Comparison of ENCODE assay signal across 12 cellular contexts in genomic region chr6:32047084-32047478, GRCh38. TPM values are rescaled to one million over a fixed set of nuclear protein-coding genes. Genes with fewer than 3 reads are reported as not detected.
DNase-seq lines count a peak whose midpoint lies in the region; FAIRE-seq and TF ChIP-seq lines count a peak whose summit lies in the region.
"Had no signal": no experiment of that assay in that cellular context is flagged by ENCODE, and none has a peak within 500 bp of the region (broad histone marks: within the 10 kb centered on the region; RNA-seq: fewer than 3 reads in every experiment).

No MANE protein-coding gene starts in this region.

- no peak overlapping the region for H2BK5ac ChIP-seq in H9 (ENCODE audit: insufficient read length, low read length)

- whole genome bisulfite sequencing in H9 (ENCODE audit: extremely low coverage, insufficient read length, low lambda C conversion rate): no CpG with 5 or more reads among the region's 11 CpGs

- no peak overlapping the region for H4K91ac ChIP-seq in H9 (ENCODE audit: insufficient read length, low read depth, low read length)

- no peak overlapping the region for H3K4ac ChIP-seq in H9 (ENCODE audit: low read depth, low read length)

- no peak overlapping the region for H3K27ac Mint-ChIP-seq in H9
- peak overlapping the region; percentile 36 for H3K27ac Mint-ChIP-seq in chondrocyte (ENCODE audit: unreplicated experiment)
- H3K27ac Mint-ChIP-seq: activated naive CD4-positive, alpha-beta T cell treated with anti-CD3 and anti-CD28 coated beads for 36 hours had no signal

- no peak overlapping the region for H3K4me2 ChIP-seq in H9 (ENCODE audit: insufficient read depth, insufficient read length, low read length)

- no peak overlapping the region for H4K5ac ChIP-seq in H9 (ENCODE audit: insufficient read length, low read depth, low read length)

- H3K36me3 ChIP-seq in kidney (ENCODE audit: control insufficient read depth in 1 of 2, insufficient read depth in 2 of 2, low read length in 2 of 2) (no peaks in the 10 kb centered on the region), stomach smooth muscle (ENCODE audit: control insufficient read depth in 2 of 2, insufficient read depth in 2 of 2, low read length in 2 of 2) (peaks cover 2 to 4% of the 10 kb centered on the region in 2 donors)

- H2BK12ac ChIP-seq in H9 (ENCODE audit: insufficient read length, low read depth, low read length): no peak overlapping the region

- H3K9me3 ChIP-seq in H9 (ENCODE audit: control insufficient read depth, low read depth, low read length): no peaks in the 10 kb centered on the region
- no peaks in the 10 kb centered on the region for H3K9me3 ChIP-seq in kidney (ENCODE audit: control insufficient read depth in 1 of 2, low read length in 2 of 2)
- no peaks in the 10 kb centered on the region for H3K9me3 ChIP-seq in stomach smooth muscle (ENCODE audit: control insufficient read depth in 2 of 2, low read length in 2 of 2)

- H3K9me3 Mint-ChIP-seq in H9: no peaks in the 10 kb centered on the region
- H3K9me3 Mint-ChIP-seq in chondrocyte (ENCODE audit: low read depth): no peaks in the 10 kb centered on the region
- H3K9me3 Mint-ChIP-seq: activated naive CD4-positive, alpha-beta T cell treated with anti-CD3 and anti-CD28 coated beads for 36 hours had no signal

- H2AK5ac ChIP-seq in H9 (ENCODE audit: insufficient read length, low read length): no peak overlapping the region

- H2AFZ ChIP-seq in H9 (ENCODE audit: low read length): no peak overlapping the region
- H2AFZ ChIP-seq: parathyroid adenoma had no signal

- no peak for DNase-seq in H9
- DNase-seq in chondrocyte (ENCODE audit: low spot score): no peak
- peak; percentile 77 for DNase-seq in kidney
- DNase-seq in NCI-H2196 treated with DMSO at 0.1 percent for 48 hours (lab: John Stamatoyannopoulos, UW; ENCODE audit: unreplicated experiment): no peak
- no peak for DNase-seq in RCC 7860 (ENCODE audit: low spot score)
- no peak for DNase-seq in SIG-M5 (lab: John Stamatoyannopoulos, UW)
- DNase-seq in NCI-H146 (lab: John Stamatoyannopoulos, UW): no peak
- DNase-seq: activated naive CD4-positive, alpha-beta T cell treated with anti-CD3 and anti-CD28 coated beads for 36 hours; NCI-H748 treated with DMSO at 0.1 percent for 48 hours had no signal

- no peak overlapping the region for H3K9ac ChIP-seq in H9 (ENCODE audit: extremely low read depth, insufficient read length, low read length)
- no peak overlapping the region for H3K9ac ChIP-seq in kidney (ENCODE audit: low read length in 2 of 2)
- no peak overlapping the region for H3K9ac ChIP-seq in stomach smooth muscle (ENCODE audit: low read length in 2 of 2)
- H3K9ac ChIP-seq: parathyroid adenoma had no signal

- no peak overlapping the region for H4K8ac ChIP-seq in H9 (replicated peaks; ENCODE audit: insufficient read length, low read depth, low read length)

- no peak for TF ChIP-seq CTCF in H9 (conservative IDR thresholded peaks at IDR 0.05)
- peak; percentile 15 for TF ChIP-seq CTCF in chondrocyte (IDR thresholded peaks at IDR 0.05)
- no peak for TF ChIP-seq CTCF in kidney (IDR thresholded peaks at IDR 0.05; ENCODE audit: borderline replicate concordance, extremely low read depth, insufficient read depth)

- no peak overlapping the region for H3K23ac ChIP-seq in H9 (ENCODE audit: insufficient read length, low read depth, low read length)

- no peak overlapping the region for H2BK120ac ChIP-seq in H9 (ENCODE audit: low read depth, low read length, poor library complexity, severe bottlenecking)

- H3K27me3 ChIP-seq in H9 (ENCODE audit: insufficient read depth, low read length) (no peaks in the 10 kb centered on the region), stomach smooth muscle (ENCODE audit: control insufficient read depth in 1 of 2, insufficient read depth in 2 of 2, low read length in 2 of 2) (no peaks in the 10 kb centered on the region)

- H3K14ac ChIP-seq in H9 (ENCODE audit: insufficient read depth, low read length): no peak overlapping the region

- no peaks in the 10 kb centered on the region for H3K27me3 Mint-ChIP-seq in H9 (ENCODE audit: low read depth)
- H3K27me3 Mint-ChIP-seq in chondrocyte (ENCODE audit: low read depth): peaks cover 9% of the 10 kb centered on the region

- H3K79me1 ChIP-seq in H9 (ENCODE audit: insufficient read depth, low read depth, low read length, poor library complexity, severe bottlenecking): no peaks in the 10 kb centered on the region

- H3K4me3 ChIP-seq in kidney (ENCODE audit: low read length in 2 of 2): no peak overlapping the region
- H3K4me3 ChIP-seq in stomach smooth muscle (ENCODE audit: low read length in 2 of 2): no peak overlapping the region

- H3K27ac ChIP-seq in H9 (ENCODE audit: insufficient read length, low read depth, low read length) (no peak overlapping the region), kidney (ENCODE audit: low read depth in 2 of 2, low read length in 2 of 2) (no peak overlapping the region), stomach smooth muscle (ENCODE audit: low read length) (peak overlapping the region; percentile 24)
- H3K27ac ChIP-seq: parathyroid adenoma had no signal

- no peaks in the 10 kb centered on the region for H4K20me1 ChIP-seq in H9 (ENCODE audit: control insufficient read depth, insufficient read depth, insufficient read length)

- H2BK20ac ChIP-seq in H9 (ENCODE audit: low read depth, low read length, poor library complexity, severe bottlenecking): no peak overlapping the region

- FAIRE-seq in kidney (lab: Jason Lieb, UNC): no peak
- FAIRE-seq in RCC 7860 (lab: Jason Lieb, UNC): no peak
- FAIRE-seq: TTC549 had no signal

- no peaks in the 10 kb centered on the region for H3K79me2 ChIP-seq in H9 (ENCODE audit: insufficient read depth, low read length)
- H3K79me2 ChIP-seq: parathyroid adenoma had no signal

- no peak overlapping the region for H3T11ph ChIP-seq in H9 (ENCODE audit: low read length)

- peaks cover 2 to 11% of the 10 kb centered on the region in 2 experiments; a peak in 3 of 4 replicates for H3K4me1 Mint-ChIP-seq in H9
- H3K4me1 Mint-ChIP-seq in chondrocyte (ENCODE audit: low read depth): peaks cover 17% of the 10 kb centered on the region

- intact Hi-C loops in kidney (cut with DNase I): no loop called here

- no peaks in the 10 kb centered on the region; a peak in 1 of 7 replicates for H3K36me3 Mint-ChIP-seq in H9 (ENCODE audit: insufficient read depth in 1 of 3, low read depth in 3 of 3)
- H3K36me3 Mint-ChIP-seq in chondrocyte (ENCODE audit: low read depth): no peaks in the 10 kb centered on the region

- no peak overlapping the region for H3K18ac ChIP-seq in H9 (ENCODE audit: insufficient read length, low read depth, low read length)

- H2BK15ac ChIP-seq in H9 (ENCODE audit: low read depth, low read length): 0 out of 2 replicates have a peak overlapping the region, but pooled peaks have one; percentile 54

- H3K4me3 Mint-ChIP-seq in H9: no peak overlapping the region
- no peak overlapping the region for H3K4me3 Mint-ChIP-seq in chondrocyte (ENCODE audit: unreplicated experiment)
- H3K4me3 Mint-ChIP-seq: activated naive CD4-positive, alpha-beta T cell treated with anti-CD3 and anti-CD28 coated beads for 36 hours had no signal

- H3K23me2 ChIP-seq in H9 (ENCODE audit: insufficient read length, low read depth, low read length, poor library complexity, severe bottlenecking): no peaks in the 10 kb centered on the region

- H3K4me1 ChIP-seq in H9 (ENCODE audit: insufficient read depth, low read length) (no peaks in the 10 kb centered on the region), kidney (ENCODE audit: control insufficient read depth in 1 of 2, insufficient read depth in 1 of 2, low read depth in 1 of 2, low read length in 2 of 2) (peaks cover 0 to 3% of the 10 kb centered on the region in 2 donors), stomach smooth muscle (ENCODE audit: control insufficient read depth, insufficient read depth, low read length) (peaks cover 27% of the 10 kb centered on the region)
- H3K4me1 ChIP-seq: parathyroid adenoma had no signal

- H3K56ac ChIP-seq in H9 (ENCODE audit: insufficient read length, low read depth, low read length): no peak overlapping the region

RNA-seq across cellular contexts. Expression of gene CYP21A2, which starts 8.9 kb away (rescaled TPM):
- total RNA-seq in H9 (2021) (not detected in 2 replicates), chondrocyte (0.30 to 0.68 TPM (median 0.41 TPM) in 3 replicates), kidney (3.2 TPM)
- 8.2 TPM for polyA plus RNA-seq in kidney (ENCODE audit: insufficient read depth, low read depth, low replicate concordance)

RNA-seq across cellular contexts. Expression of gene C4B, which starts 32.5 kb away (rescaled TPM):
- total RNA-seq in H9 (2021) (2.7 TPM in 2 replicates), chondrocyte (7.3 to 10.3 TPM (median 9.6 TPM) in 3 replicates), kidney (596 TPM)
- polyA plus RNA-seq in kidney (ENCODE audit: insufficient read depth, low read depth, low replicate concordance): 578 TPM

Comparison
In these comparisons a context has a peak if more than half of its experiments do, and no peak if none do; other contexts are left out.
1. RNA of gene C4B, which starts 32.5 kb away (total RNA-seq): 596 TPM in kidney (single experiment); 7.3 to 10.3 TPM in chondrocyte and 2.7 TPM in H9; every median in the first group is over 10 times any median in the second.